ENCODE assay signal across 10 cellular contexts in genomic region chr7:24653316-24654085, GRCh38.
DNase-seq lines count a peak whose midpoint lies in the region; ATAC-seq, FAIRE-seq and TF ChIP-seq lines count a peak whose summit lies in the region.
"Had no signal": no experiment of that assay in that cellular context is flagged by ENCODE, and none has a peak within 500 bp of the region (broad histone marks: within the 10 kb centered on the region; RNA-seq: fewer than 3 reads in every experiment).

No MANE protein-coding gene starts in this region.

- H3K4me3 Mint-ChIP-seq in central memory CD8-positive, alpha-beta T cell = peak overlapping the region; percentile 27
- H3K4me3 Mint-ChIP-seq in natural killer cell treated with Interleukin-12 subunit alpha and Interleukin-12 subunit beta and Interleukin-15 and Interleukin-18, amount 100 ng/mL, for 72 hours = peak overlapping the region; percentile 58

- H3K9me3 Mint-ChIP-seq in central memory CD8-positive, alpha-beta T cell = no peaks in the 10 kb centered on the region
- no peaks in the 10 kb centered on the region for H3K9me3 Mint-ChIP-seq in natural killer cell treated with Interleukin-12 subunit alpha and Interleukin-12 subunit beta and Interleukin-15 and Interleukin-18, amount 100 ng/mL, for 72 hours

- H3K36me3 Mint-ChIP-seq in central memory CD8-positive, alpha-beta T cell (ENCODE audit: insufficient read depth) = peaks cover 6% of the 10 kb centered on the region
- H3K36me3 Mint-ChIP-seq in natural killer cell treated with Interleukin-12 subunit alpha and Interleukin-12 subunit beta and Interleukin-15 and Interleukin-18, amount 100 ng/mL, for 72 hours = no peaks in the 10 kb centered on the region

- no peaks in the 10 kb centered on the region for H3K4me1 Mint-ChIP-seq in central memory CD8-positive, alpha-beta T cell
- H3K4me1 Mint-ChIP-seq in natural killer cell treated with Interleukin-12 subunit alpha and Interleukin-12 subunit beta and Interleukin-15 and Interleukin-18, amount 100 ng/mL, for 72 hours (ENCODE audit: low read depth in 2 of 2) = peaks cover 6 to 13% of the 10 kb centered on the region in 2 donors

- peak; percentile 7 for DNase-seq in CD1c-positive myeloid dendritic cell (ENCODE audit: extremely low spot score)
- DNase-seq in Kasumi-1 (lab: John Stamatoyannopoulos, UW) = peak; percentile 26 to 27
- no peak for DNase-seq in central memory CD8-positive, alpha-beta T cell (ENCODE audit: low spot score in 2 of 2)
- DNase-seq in natural killer cell treated with Interleukin-12 subunit alpha and Interleukin-12 subunit beta and Interleukin-15 and Interleukin-18, amount 100 ng/mL, for 72 hours (ENCODE audit: low spot score) = no peak
- DNase-seq in D721Med (ENCODE audit: insufficient read length, low spot score) = no peak
- DNase-seq in NCI-H510A (lab: John Stamatoyannopoulos, UW) = no peak
- DNase-seq in stimulated activated CD4-positive, alpha-beta T cell treated with anti-CD3 and anti-CD28 coated beads, Interleukin-1b, Interleukin-23, amount 100 ng/mL, for 48 hours = no peak
- DNase-seq in brain microvascular endothelial cell = no peak
- DNase-seq: activated CD4-positive, alpha-beta T cell treated with anti-CD3 and anti-CD28 coated beads for 48 hours; NCI-H1436 had no signal

- H3K36me3 ChIP-seq in brain microvascular endothelial cell (replicated peaks) = no peaks in the 10 kb centered on the region

- TF ChIP-seq CTCF in D721Med (IDR thresholded peaks at IDR 0.05; ENCODE audit: insufficient read depth, missing control alignments) (no peak), brain microvascular endothelial cell (IDR thresholded peaks at IDR 0.05; ENCODE audit: low read depth, low read length, missing control alignments) (no peak)

- ATAC-seq in central memory CD8-positive, alpha-beta T cell (replicated peaks; ENCODE audit: extremely low read depth, poor library complexity, severe bottlenecking) = no peak
- no peak for ATAC-seq in natural killer cell treated with Interleukin-12 subunit alpha and Interleukin-12 subunit beta and Interleukin-15 and Interleukin-18, amount 100 ng/mL, for 72 hours

- no peak overlapping the region for H3K27ac ChIP-seq in brain microvascular endothelial cell

- H3K4me3 ChIP-seq in brain microvascular endothelial cell (ENCODE audit: low read depth, low read length) = no peak overlapping the region

- FAIRE-seq in D721Med (lab: Jason Lieb, UNC) = no peak

- H3K27ac Mint-ChIP-seq in central memory CD8-positive, alpha-beta T cell (ENCODE audit: low read depth) = peak overlapping the region; percentile 44
- H3K27ac Mint-ChIP-seq in natural killer cell treated with Interleukin-12 subunit alpha and Interleukin-12 subunit beta and Interleukin-15 and Interleukin-18, amount 100 ng/mL, for 72 hours = peak overlapping the region in 1 of 2 donors; percentile 78

- no peaks in the 10 kb centered on the region for H3K27me3 ChIP-seq in brain microvascular endothelial cell (replicated peaks)

- in situ Hi-C loops in brain microvascular endothelial cell (cut with HindIII; ENCODE audit: low pct_ligation_motif_present, low sequenced_read_pairs) = no loop called here

- H3K27me3 Mint-ChIP-seq in central memory CD8-positive, alpha-beta T cell = no peaks in the 10 kb centered on the region
- H3K27me3 Mint-ChIP-seq in natural killer cell treated with Interleukin-12 subunit alpha and Interleukin-12 subunit beta and Interleukin-15 and Interleukin-18, amount 100 ng/mL, for 72 hours = no peaks in the 10 kb centered on the region

Comparison
In these comparisons a context has a peak if more than half of its experiments do, and no peak if none do; other contexts are left out.
1. DNase-seq: peak in CD1c-positive myeloid dendritic cell (single experiment) and Kasumi-1 (2 of 2); none in central memory CD8-positive, alpha-beta T cell (0 of 2), natural killer cell treated with Interleukin-12 subunit alpha and Interleukin-12 subunit beta and Interleukin-15 and Interleukin-18, amount 100 ng/mL, for 72 hours (single experiment), D721Med (single experiment), NCI-H510A (single experiment), stimulated activated CD4-positive, alpha-beta T cell treated with anti-CD3 and anti-CD28 coated beads, Interleukin-1b, Interleukin-23, amount 100 ng/mL, for 48 hours (single experiment) and brain microvascular endothelial cell (single experiment).